ENCODE assay signal across 1 cellular context in genomic region chr7:101586078-101586941, GRCh38.
A peak's percentile ranks its signal among the peaks of the same experiment; 100 is the strongest.
TF ChIP-seq lines count a peak whose summit lies in the region.

No MANE protein-coding gene starts in this region.

TF ChIP-seq in K562, 482 proteins besides CTCF, POLR2A, EP300 and RAD21 (continued from another document and continues in another):
- TF ChIP-seq ZNF780A (CRISPR knock-in tag; IDR thresholded peaks at IDR 0.05) (no peak), TFE3 (CRISPR knock-in tag; IDR thresholded peaks at IDR 0.05) (peak; percentile 81), ZBTB34 (CRISPR knock-in tag; IDR thresholded peaks at IDR 0.05) (no peak), ZNF41 (CRISPR knock-in tag; conservative IDR thresholded peaks at IDR 0.05) (no peak), ZNF311 (CRISPR knock-in tag; IDR thresholded peaks at IDR 0.05) (no peak), YY1 (IDR thresholded peaks at IDR 0.05; ENCODE audit: borderline replicate concordance in 1 of 3, control insufficient read depth in 1 of 3, extremely low read depth in 1 of 3, insufficient read depth in 3 of 3, insufficient read length in 1 of 3, insufficient replicate concordance in 2 of 3, low read depth in 1 of 3, low read length in 2 of 3) (no peak), ZKSCAN8 (CRISPR knock-in tag; IDR thresholded peaks at IDR 0.05) (no peak), KDM4B (IDR thresholded peaks at IDR 0.05; ENCODE audit: borderline replicate concordance in 2 of 2, low read depth in 1 of 2) (no peak), IFI16 (CRISPR knock-in tag; IDR thresholded peaks at IDR 0.05) (no peak), ZNF133 (CRISPR knock-in tag; IDR thresholded peaks at IDR 0.05) (no peak), ZNF140 (CRISPR knock-in tag; IDR thresholded peaks at IDR 0.05) (no peak), TRIM24 (IDR thresholded peaks at IDR 0.05) (no peak), GATAD2A (IDR thresholded peaks at IDR 0.05) (no peak), UBTF (IDR thresholded peaks at IDR 0.05; ENCODE audit: borderline replicate concordance in 1 of 2, low read depth in 2 of 2, low read length in 2 of 2) (no peak), SAFB (IDR thresholded peaks at IDR 0.05; ENCODE audit: borderline replicate concordance, low read depth, low read length) (no peak), EP400 (IDR thresholded peaks at IDR 0.05) (no peak), RBFOX2 (IDR thresholded peaks at IDR 0.05; ENCODE audit: low read depth, low read length) (no peak), GTF2A2 (tag; IDR thresholded peaks at IDR 0.05) (no peak), CREB3 (tag; conservative IDR thresholded peaks at IDR 0.05; ENCODE audit: low read depth) (no peak), ZNF592 (IDR thresholded peaks at IDR 0.05) (no peak), CLOCK (CRISPR knock-in tag; IDR thresholded peaks at IDR 0.05; ENCODE audit: borderline replicate concordance) (no peak), NEUROD1 (IDR thresholded peaks at IDR 0.05; ENCODE audit: borderline replicate concordance, low read depth, low read length, partially characterized antibody) (no peak), PHB2 (IDR thresholded peaks at IDR 0.05; ENCODE audit: low read depth) (no peak), ZNF165 (CRISPR knock-in tag; IDR thresholded peaks at IDR 0.05; ENCODE audit: borderline replicate concordance) (no peak), CREB1 (IDR thresholded peaks at IDR 0.05) (no peak), CREB1 (CRISPR knock-in tag; IDR thresholded peaks at IDR 0.05) (no peak), GMEB1 (CRISPR knock-in tag; IDR thresholded peaks at IDR 0.05) (no peak), TOE1 (IDR thresholded peaks at IDR 0.05; ENCODE audit: borderline replicate concordance) (peak; percentile 83), TOE1 (CRISPR knock-in tag; IDR thresholded peaks at IDR 0.05; ENCODE audit: borderline replicate concordance, low read depth) (no peak)
